ENCODE assay signal across 11 cellular contexts in the genomic region with DNA sequence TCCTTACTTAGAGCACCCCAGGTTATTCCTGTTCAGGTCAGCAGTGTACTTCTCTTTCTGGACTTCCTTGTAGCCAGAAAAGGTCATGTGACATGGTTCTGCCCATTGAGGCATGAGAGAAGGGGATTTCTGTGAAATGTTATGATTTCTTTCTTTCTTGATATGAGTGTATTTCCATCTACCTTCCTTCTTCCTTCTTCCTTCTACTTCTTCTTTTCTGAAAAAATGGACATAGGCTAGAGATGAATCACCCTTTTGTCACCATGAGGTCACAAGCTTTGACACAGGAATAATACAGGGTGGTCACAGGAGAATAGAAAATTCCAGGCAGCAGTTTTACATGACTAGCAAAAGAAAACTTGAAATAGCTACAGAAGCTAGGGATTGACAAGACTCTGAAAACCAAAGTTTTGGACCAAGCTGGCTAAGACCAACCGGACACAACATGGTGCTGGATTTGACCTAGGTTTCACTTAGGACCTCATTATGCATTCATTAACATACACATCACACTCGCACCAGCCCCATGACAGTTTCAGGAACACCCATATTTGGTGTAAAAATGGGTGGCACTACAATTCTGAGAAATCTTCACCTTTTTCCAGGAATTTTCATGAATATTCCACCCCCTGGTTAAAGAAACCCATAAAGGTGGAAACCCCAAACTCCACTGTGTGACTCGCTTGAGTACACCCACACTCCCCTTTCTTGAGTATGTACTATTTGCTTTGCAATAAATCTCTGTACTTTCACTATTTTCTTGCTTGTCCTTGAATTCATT.
DNase-seq lines count a peak whose midpoint lies in the region; ATAC-seq and TF ChIP-seq lines count a peak whose summit lies in the region.
"Had no signal": no experiment of that assay in that cellular context is flagged by ENCODE, and none has a peak within 500 bp of the region (broad histone marks: within the 10 kb centered on the region; RNA-seq: fewer than 3 reads in every experiment).

No MANE protein-coding gene starts in this region.

- H3K4me3 Mint-ChIP-seq in activated naive CD8-positive, alpha-beta T cell treated with anti-CD3 and anti-CD28 coated beads, Interleukin-2, amount 50 U/mL, for 24 hours, result peak overlapping the region; percentile 28

- peak; percentile 61 for DNase-seq in GM06990 (ENCODE audit: extremely low read depth, insufficient read length)
- no peak for DNase-seq in activated naive CD8-positive, alpha-beta T cell treated with anti-CD3 and anti-CD28 coated beads, Interleukin-2, amount 50 U/mL, for 24 hours
- DNase-seq in amygdala (lab: John Stamatoyannopoulos, UW), result no peak
- DNase-seq in NCI-H524 treated with DMSO at 0.1 percent for 48 hours (lab: John Stamatoyannopoulos, UW), result no peak
- DNase-seq: DMS 273 treated with DMSO at 0.1 percent for 48 hours, NCI-H69, pancreas had no signal

- no peaks in the 10 kb centered on the region for H3K36me3 ChIP-seq in GM06990 (ENCODE audit: control insufficient read depth, insufficient read depth, low read length)
- H3K36me3 ChIP-seq: pancreas had no signal

- no peak overlapping the region; the same call in 1 of the 2 replicates for H3K4me3 ChIP-seq in GM06990 (replicated peaks; ENCODE audit: low read depth, low read length)
- H3K4me3 ChIP-seq: pancreas had no signal

- peaks cover 6% of the 10 kb centered on the region for H3K36me3 Mint-ChIP-seq in activated naive CD8-positive, alpha-beta T cell treated with anti-CD3 and anti-CD28 coated beads, Interleukin-2, amount 50 U/mL, for 24 hours (ENCODE audit: low read depth)

- no peak for TF ChIP-seq CTCF in GM06990 (IDR thresholded peaks at IDR 0.05; ENCODE audit: insufficient read depth, low read length, poor library complexity, severe bottlenecking)

- ATAC-seq in GM19397 (IDR thresholded peaks at IDR 0.05; ENCODE audit: unreplicated experiment), result peak; percentile 56
- ATAC-seq in HG03342 (IDR thresholded peaks at IDR 0.05; ENCODE audit: unreplicated experiment), result peak; percentile 83
- ATAC-seq in activated naive CD8-positive, alpha-beta T cell treated with anti-CD3 and anti-CD28 coated beads, Interleukin-2, amount 50 U/mL, for 24 hours, result peak; percentile 77
- ATAC-seq in HG03097 (IDR thresholded peaks at IDR 0.05; ENCODE audit: low FRiP score, unreplicated experiment), result no peak
- ATAC-seq in HG03039 (IDR thresholded peaks at IDR 0.05; ENCODE audit: unreplicated experiment), result no peak

- no peaks in the 10 kb centered on the region for H3K27me3 ChIP-seq in GM06990 (replicated peaks; ENCODE audit: control insufficient read depth, insufficient read depth, low read length)
- H3K27me3 ChIP-seq: pancreas had no signal

- peaks cover 48% of the 10 kb centered on the region for H3K27me3 Mint-ChIP-seq in activated naive CD8-positive, alpha-beta T cell treated with anti-CD3 and anti-CD28 coated beads, Interleukin-2, amount 50 U/mL, for 24 hours

- H3K9me3 Mint-ChIP-seq in activated naive CD8-positive, alpha-beta T cell treated with anti-CD3 and anti-CD28 coated beads, Interleukin-2, amount 50 U/mL, for 24 hours, result peaks cover 16% of the 10 kb centered on the region

- peak overlapping the region; percentile 37 for H3K27ac Mint-ChIP-seq in activated naive CD8-positive, alpha-beta T cell treated with anti-CD3 and anti-CD28 coated beads, Interleukin-2, amount 50 U/mL, for 24 hours

- peaks cover 21% of the 10 kb centered on the region for H3K4me1 Mint-ChIP-seq in activated naive CD8-positive, alpha-beta T cell treated with anti-CD3 and anti-CD28 coated beads, Interleukin-2, amount 50 U/mL, for 24 hours

Comparison
In these comparisons a context has a peak if more than half of its experiments do, and no peak if none do; other contexts are left out.
1. ATAC-seq: peak in GM19397 (single experiment), HG03342 (single experiment) and activated naive CD8-positive, alpha-beta T cell treated with anti-CD3 and anti-CD28 coated beads, Interleukin-2, amount 50 U/mL, for 24 hours (single experiment); none in HG03097 (single experiment) and HG03039 (single experiment).